Comparison of ENCODE assay signal across 8 cellular contexts in the genomic region with DNA sequence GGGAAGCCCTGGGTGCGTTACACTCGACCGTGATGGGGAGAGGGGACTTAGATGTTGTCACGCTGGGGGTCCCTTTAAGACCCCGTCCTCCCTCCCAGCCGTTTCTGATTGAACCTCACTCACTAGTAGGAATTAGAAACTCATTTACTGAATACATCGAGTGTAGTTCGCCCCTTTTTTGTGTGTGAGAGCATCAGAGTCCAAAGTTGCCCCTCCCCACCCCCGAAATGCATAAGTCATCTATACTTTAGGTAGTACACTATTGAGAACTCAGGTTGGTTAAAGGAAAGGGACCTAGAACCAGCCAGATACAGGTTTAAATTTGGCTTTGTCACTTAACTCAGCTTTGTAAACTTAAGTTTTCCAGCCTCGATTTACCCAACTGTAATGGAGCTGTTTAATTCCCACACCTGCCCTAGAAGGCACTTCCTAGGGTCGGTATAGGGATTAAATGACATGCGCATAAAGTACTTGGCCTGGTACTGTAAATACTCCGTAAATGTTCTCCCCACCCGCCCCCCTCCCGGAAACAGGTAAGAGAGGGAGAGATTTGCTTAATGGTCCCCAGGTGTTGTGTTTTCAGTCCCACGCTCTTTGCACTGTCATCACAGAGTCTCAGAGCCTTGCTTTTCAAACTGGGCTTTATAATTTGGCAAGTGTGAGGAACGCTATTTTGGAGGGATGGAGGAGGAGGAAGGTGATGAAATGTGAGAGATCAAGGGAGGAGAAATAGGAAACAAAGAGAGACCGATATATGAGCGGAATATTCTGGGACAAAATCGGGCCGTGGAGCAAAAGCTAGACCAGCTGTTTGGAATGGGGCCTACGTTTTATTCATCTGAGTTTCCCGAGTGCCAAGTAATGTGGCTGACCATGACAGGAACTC. TPM values are rescaled to one million over a fixed set of nuclear protein-coding genes. Genes with fewer than 3 reads are reported as not detected.
DNase-seq lines count a peak whose midpoint lies in the region; ATAC-seq lines count a peak whose summit lies in the region.

No MANE protein-coding gene starts in this region.

- H3K4me1 ChIP-seq in BLaER1 treated with 17β-estradiol and CSF1 and Interleukin-3, amounts not matched to agents 10 nM and 100 nM, result peaks cover 21 to 34% (median 26%) of the 10 kb centered on the region in 10 experiments
- H3K4me1 ChIP-seq in HUES48 (ENCODE audit: control insufficient read depth, insufficient read depth, low read length), result peaks cover 17% of the 10 kb centered on the region

- H3K9me3 ChIP-seq in BLaER1 treated with 17β-estradiol and CSF1 and Interleukin-3, amounts not matched to agents 10 nM and 100 nM (replicated peaks in 1 of 11), result no peaks in the 10 kb centered on the region
- no peaks in the 10 kb centered on the region for H3K9me3 ChIP-seq in HUES48 (ENCODE audit: control insufficient read depth, insufficient read depth, low read length)

- H3K4me1 Mint-ChIP-seq in activated T-helper 17 cell treated with anti-CD3 and anti-CD28 coated beads, Interleukin-2, amount 50 U/mL, for 72 hours, result peaks cover 18% of the 10 kb centered on the region
- H3K4me1 Mint-ChIP-seq in stimulated activated naive B cell treated with anti-CD40 and anti-IgM and Interleukin-4, amounts not matched to agents 10 μg/mL and 1 μg/mL and 100 μg/mL, for 72 hours, result peaks cover 11 to 20% of the 10 kb centered on the region in 2 donors

- peaks cover under 1 to 3% (median 3%) of the 10 kb centered on the region in 11 experiments; a peak in 15 of 22 replicates for H3K27me3 ChIP-seq in BLaER1 treated with 17β-estradiol and CSF1 and Interleukin-3, amounts not matched to agents 10 nM and 100 nM
- no peaks in the 10 kb centered on the region for H3K27me3 ChIP-seq in HUES48 (ENCODE audit: control insufficient read depth, insufficient read depth, low read length)

- ATAC-seq in activated T-helper 17 cell treated with anti-CD3 and anti-CD28 coated beads, Interleukin-2, amount 50 U/mL, for 72 hours (replicated peaks), result no peak
- ATAC-seq in stimulated activated naive B cell treated with anti-CD40 and anti-IgM and Interleukin-4, amounts not matched to agents 10 μg/mL and 1 μg/mL and 100 μg/mL, for 72 hours (replicated peaks), result no peak
- ATAC-seq in HG03039 (IDR thresholded peaks at IDR 0.05; ENCODE audit: unreplicated experiment), result no peak

- H3K27me3 Mint-ChIP-seq in activated T-helper 17 cell treated with anti-CD3 and anti-CD28 coated beads, Interleukin-2, amount 50 U/mL, for 72 hours, result no peaks in the 10 kb centered on the region
- no peaks in the 10 kb centered on the region for H3K27me3 Mint-ChIP-seq in stimulated activated naive B cell treated with anti-CD40 and anti-IgM and Interleukin-4, amounts not matched to agents 10 μg/mL and 1 μg/mL and 100 μg/mL, for 72 hours

- peak overlapping the region; percentile 92 for H3K4me3 Mint-ChIP-seq in activated T-helper 17 cell treated with anti-CD3 and anti-CD28 coated beads, Interleukin-2, amount 50 U/mL, for 72 hours
- peak overlapping the region; percentile 94 for H3K4me3 Mint-ChIP-seq in stimulated activated naive B cell treated with anti-CD40 and anti-IgM and Interleukin-4, amounts not matched to agents 10 μg/mL and 1 μg/mL and 100 μg/mL, for 72 hours

- peak overlapping the region; percentile 87 to 96 (median 94) for H3K9ac ChIP-seq in BLaER1 treated with 17β-estradiol and CSF1 and Interleukin-3, amounts not matched to agents 10 nM and 100 nM
- no peak overlapping the region for H3K9ac ChIP-seq in HUES48 (ENCODE audit: low read depth, low read length)

- DNase-seq in stimulated activated naive B cell treated with anti-CD40 and anti-IgM and Interleukin-4, amounts not matched to agents 10 μg/mL and 1 μg/mL and 100 μg/mL, for 72 hours, result no peak
- DNase-seq in GDM1 (lab: John Stamatoyannopoulos, UW), result no peak
- no peak for DNase-seq in islet precursor cell

- no peaks in the 10 kb centered on the region for H3K9me3 Mint-ChIP-seq in activated T-helper 17 cell treated with anti-CD3 and anti-CD28 coated beads, Interleukin-2, amount 50 U/mL, for 72 hours
- no peaks in the 10 kb centered on the region for H3K9me3 Mint-ChIP-seq in stimulated activated naive B cell treated with anti-CD40 and anti-IgM and Interleukin-4, amounts not matched to agents 10 μg/mL and 1 μg/mL and 100 μg/mL, for 72 hours

- H3K27ac ChIP-seq in BLaER1 treated with 17β-estradiol and CSF1 and Interleukin-3, amounts not matched to agents 10 nM and 100 nM, result peak overlapping the region; percentile 90 to 98 (median 96)
- H3K27ac ChIP-seq in HUES48 (ENCODE audit: low read depth, low read length), result peak overlapping the region; percentile 6

- peak overlapping the region; percentile 95 for H3K27ac Mint-ChIP-seq in activated T-helper 17 cell treated with anti-CD3 and anti-CD28 coated beads, Interleukin-2, amount 50 U/mL, for 72 hours
- peak overlapping the region; percentile 65 for H3K27ac Mint-ChIP-seq in stimulated activated naive B cell treated with anti-CD40 and anti-IgM and Interleukin-4, amounts not matched to agents 10 μg/mL and 1 μg/mL and 100 μg/mL, for 72 hours

- H3K36me3 ChIP-seq in BLaER1 treated with 17β-estradiol and CSF1 and Interleukin-3, amounts not matched to agents 10 nM and 100 nM, result peaks cover 30 to 40% (median 39%) of the 10 kb centered on the region in 11 experiments
- H3K36me3 ChIP-seq in HUES48 (ENCODE audit: control insufficient read depth, insufficient read depth, low read length), result peaks cover 30% of the 10 kb centered on the region

- H3K36me3 Mint-ChIP-seq in activated T-helper 17 cell treated with anti-CD3 and anti-CD28 coated beads, Interleukin-2, amount 50 U/mL, for 72 hours (ENCODE audit: low read depth), result peaks cover 42% of the 10 kb centered on the region
- H3K36me3 Mint-ChIP-seq in stimulated activated naive B cell treated with anti-CD40 and anti-IgM and Interleukin-4, amounts not matched to agents 10 μg/mL and 1 μg/mL and 100 μg/mL, for 72 hours, result peaks cover 11% of the 10 kb centered on the region in 2 donors

- peak overlapping the region; percentile 91 to 99 (median 95) for H3K4me2 ChIP-seq in BLaER1 treated with 17β-estradiol and CSF1 and Interleukin-3, amounts not matched to agents 10 nM and 100 nM

- peaks cover 18 to 52% (median 34%) of the 10 kb centered on the region in 11 experiments; a peak in 21 of 22 replicates for H4K20me1 ChIP-seq in BLaER1 treated with 17β-estradiol and CSF1 and Interleukin-3, amounts not matched to agents 10 nM and 100 nM

- peak overlapping the region; percentile 91 to 99 (median 96) for H3K4me3 ChIP-seq in BLaER1 treated with 17β-estradiol and CSF1 and Interleukin-3, amounts not matched to agents 10 nM and 100 nM
- H3K4me3 ChIP-seq in HUES48 (ENCODE audit: low read depth, low read length) (peak overlapping the region; percentile 71), iPS-11a (ENCODE audit: low read depth, low read length) (peak overlapping the region; percentile 89)

RNA-seq across cellular contexts. Expression of gene SUDS3, which starts 0.9 kb away (rescaled TPM):
- total RNA-seq in activated T-helper 17 cell treated with anti-CD3 and anti-CD28 coated beads, Interleukin-2, amount 50 U/mL, for 72 hours, result 10 to 100 TPM; 24.2 to 30.8 TPM

RNA-seq across cellular contexts. Expression of gene TAOK3, which starts 4.5 kb away (rescaled TPM):
- total RNA-seq in activated T-helper 17 cell treated with anti-CD3 and anti-CD28 coated beads, Interleukin-2, amount 50 U/mL, for 72 hours, result 10 to 100 TPM; 56.2 to 62.3 TPM
